In the genomic region with DNA sequence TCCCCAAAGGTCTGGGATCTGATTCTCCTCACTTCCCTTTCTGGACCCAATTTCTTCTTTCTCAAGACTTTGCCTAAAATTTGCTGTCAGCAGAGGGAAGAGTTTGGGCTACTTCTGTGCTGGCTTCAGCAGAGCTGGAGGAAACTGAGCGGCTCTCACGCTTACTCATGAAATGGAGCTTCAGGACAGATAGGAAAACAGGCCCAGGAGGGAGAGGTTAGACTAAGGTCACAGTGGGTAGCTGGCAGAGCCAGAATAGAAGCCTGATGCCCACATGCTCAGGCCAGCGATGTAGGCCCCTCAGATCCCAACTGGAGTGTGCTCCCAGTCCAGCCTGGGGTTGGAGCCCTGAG, we compare ENCODE assay signal across 1 cellular context.
TF ChIP-seq lines count a peak whose summit lies in the region.

No MANE protein-coding gene starts in this region.

TF ChIP-seq in HepG2, 621 proteins besides CTCF, POLR2A, EP300 and RAD21:
- no peak for TF ChIP-seq TCF12 (IDR thresholded peaks at IDR 0.05)
- no peak for TF ChIP-seq TCF12 (CRISPR knock-in tag; IDR thresholded peaks at IDR 0.05)
- peak; percentile 49; the same call in 1 of the 2 replicates for TF ChIP-seq NFE2L1 (CRISPR knock-in tag; IDR thresholded peaks at IDR 0.05; ENCODE audit: borderline replicate concordance)
- TF ChIP-seq ZSCAN21 (CRISPR knock-in tag; IDR thresholded peaks at IDR 0.05; ENCODE audit: borderline replicate concordance) = 0 out of 2 replicates have a peak, but pooled peaks have one; percentile 47
- TF ChIP-seq ZNF224 (CRISPR knock-in tag; IDR thresholded peaks at IDR 0.05) = 0 out of 2 replicates have a peak, but pooled peaks have one; percentile 41
- TF ChIP-seq ZNF253 (CRISPR knock-in tag; IDR thresholded peaks at IDR 0.05; ENCODE audit: borderline replicate concordance) = 0 out of 2 replicates have a peak, but pooled peaks have one; percentile 85
- TF ChIP-seq, protein P1, sequence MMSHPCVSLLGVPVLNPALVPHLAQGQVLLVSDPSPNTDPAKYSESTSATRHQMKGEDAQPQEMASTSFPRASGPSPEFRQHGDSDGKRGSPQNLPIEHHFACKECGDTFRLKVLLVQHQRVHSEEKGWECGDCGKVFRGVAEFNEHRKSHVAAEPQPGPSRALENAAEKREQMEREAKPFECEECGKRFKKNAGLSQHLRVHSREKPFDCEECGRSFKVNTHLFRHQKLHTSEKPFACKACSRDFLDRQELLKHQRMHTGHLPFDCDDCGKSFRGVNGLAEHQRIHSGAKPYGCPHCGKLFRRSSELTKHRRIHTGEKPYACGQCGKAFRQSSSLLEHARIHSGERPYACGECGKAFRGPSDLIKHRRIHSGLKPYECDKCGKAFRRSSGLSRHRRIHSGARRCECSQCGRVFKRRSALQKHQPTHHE (CRISPR knock-in tag; IDR thresholded peaks at IDR 0.05; ENCODE audit: borderline replicate concordance) = no peak
- TF ChIP-seq, protein P2, sequence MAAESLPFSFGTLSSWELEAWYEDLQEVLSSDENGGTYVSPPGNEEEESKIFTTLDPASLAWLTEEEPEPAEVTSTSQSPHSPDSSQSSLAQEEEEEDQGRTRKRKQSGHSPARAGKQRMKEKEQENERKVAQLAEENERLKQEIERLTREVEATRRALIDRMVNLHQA (CRISPR knock-in tag; IDR thresholded peaks at IDR 0.05) = no peak
- TF ChIP-seq ZNF782 (CRISPR knock-in tag; IDR thresholded peaks at IDR 0.05; ENCODE audit: borderline replicate concordance) = 0 out of 2 replicates have a peak, but pooled peaks have one; percentile 10
- TF ChIP-seq, protein P3, sequence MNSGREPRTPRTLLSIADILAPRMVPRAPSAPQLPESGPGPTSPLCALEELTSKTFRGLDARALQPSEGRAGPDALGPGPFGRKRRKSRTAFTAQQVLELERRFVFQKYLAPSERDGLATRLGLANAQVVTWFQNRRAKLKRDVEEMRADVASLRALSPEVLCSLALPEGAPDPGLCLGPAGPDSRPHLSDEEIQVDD (CRISPR knock-in tag; IDR thresholded peaks at IDR 0.05; ENCODE audit: borderline replicate concordance) = no peak
- TF ChIP-seq REPIN1 (CRISPR knock-in tag; IDR thresholded peaks at IDR 0.05; ENCODE audit: borderline replicate concordance, low read depth) = 0 out of 2 replicates have a peak, but pooled peaks have one; percentile 2
- no peak for TF ChIP-seq NONO (IDR thresholded peaks at IDR 0.05)
- TF ChIP-seq NONO (CRISPR knock-in tag; conservative IDR thresholded peaks at IDR 0.05) = no peak
- TF ChIP-seq PHF20 (CRISPR knock-in tag; IDR thresholded peaks at IDR 0.05) = no peak
- TF ChIP-seq ZNF749 (CRISPR knock-in tag; IDR thresholded peaks at IDR 0.05; ENCODE audit: borderline replicate concordance) = 0 out of 2 replicates have a peak, but pooled peaks have one; percentile 52
TF ChIP-seq in HepG2: peak in this region for 7.
